In the genomic region with DNA sequence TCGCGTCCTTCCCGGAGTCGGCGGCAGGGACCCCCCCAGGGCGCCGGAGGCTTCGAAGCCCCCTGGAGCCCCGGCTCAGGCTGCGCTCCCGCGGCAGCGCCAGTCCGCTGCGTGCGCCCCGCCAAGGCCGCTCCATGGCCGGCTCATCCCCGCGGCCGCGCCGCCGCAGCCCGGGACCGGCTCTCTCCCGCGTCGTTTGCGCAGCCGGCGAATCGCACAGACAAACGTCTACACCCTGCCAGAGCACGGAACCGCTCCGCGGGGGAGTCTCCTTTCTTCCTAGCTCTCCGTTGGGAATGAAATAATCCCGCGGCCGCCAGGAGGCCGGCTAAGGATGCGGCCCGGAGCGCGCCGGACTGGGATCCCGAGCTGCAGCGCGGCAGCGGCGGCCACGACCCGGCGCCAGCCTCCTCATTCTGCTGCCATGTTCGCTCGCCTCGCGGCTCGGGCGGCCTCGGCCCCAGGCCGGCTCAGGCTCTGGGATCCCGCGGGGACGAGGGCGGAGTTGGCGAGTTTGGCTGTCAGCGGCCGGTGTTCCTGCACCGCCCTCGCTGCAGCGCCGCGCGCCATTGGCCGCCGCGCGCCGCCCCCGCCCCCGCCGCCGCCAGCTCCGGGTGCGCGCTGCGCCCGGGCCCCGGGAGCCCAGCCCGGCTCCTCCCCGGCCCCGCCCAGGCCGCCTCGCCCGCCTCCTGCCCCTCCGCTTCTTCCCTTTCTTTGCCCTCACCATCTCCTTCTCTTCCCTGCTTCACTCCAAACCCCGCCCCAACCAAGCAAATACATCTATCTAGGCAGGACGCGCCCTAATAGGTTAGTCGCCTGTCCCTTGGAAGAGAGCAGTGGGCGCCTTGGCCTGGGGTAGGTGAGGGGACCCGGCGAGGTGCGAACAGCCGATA, we compare ENCODE assay signal across 1 cellular context.
TF ChIP-seq lines count a peak whose summit lies in the region.

A gene with protein sequence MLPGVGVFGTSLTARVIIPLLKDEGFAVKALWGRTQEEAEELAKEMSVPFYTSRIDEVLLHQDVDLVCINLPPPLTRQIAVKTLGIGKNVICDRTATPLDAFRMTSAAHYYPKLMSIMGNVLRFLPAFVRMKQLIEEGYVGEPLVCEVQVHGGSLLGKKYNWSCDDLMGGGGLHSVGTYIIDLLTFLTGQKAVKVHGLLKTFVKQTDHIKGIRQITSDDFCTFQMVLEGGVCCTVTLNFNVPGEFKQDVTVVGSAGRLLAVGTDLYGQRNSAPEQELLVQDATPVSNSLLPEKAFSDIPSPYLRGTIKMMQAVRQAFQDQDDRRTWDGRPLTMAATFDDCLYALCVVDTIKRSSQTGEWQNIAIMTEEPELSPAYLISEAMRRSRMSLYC (minus strand): TSS at position 479 of the 893 bp plus-strand sequence. CDS start 710 bp downstream, outside the sequence.

TF ChIP-seq in HEK293, 187 proteins besides CTCF, POLR2A, EP300 and RAD21 (continued from another document):
- TF ChIP-seq, protein P1, sequence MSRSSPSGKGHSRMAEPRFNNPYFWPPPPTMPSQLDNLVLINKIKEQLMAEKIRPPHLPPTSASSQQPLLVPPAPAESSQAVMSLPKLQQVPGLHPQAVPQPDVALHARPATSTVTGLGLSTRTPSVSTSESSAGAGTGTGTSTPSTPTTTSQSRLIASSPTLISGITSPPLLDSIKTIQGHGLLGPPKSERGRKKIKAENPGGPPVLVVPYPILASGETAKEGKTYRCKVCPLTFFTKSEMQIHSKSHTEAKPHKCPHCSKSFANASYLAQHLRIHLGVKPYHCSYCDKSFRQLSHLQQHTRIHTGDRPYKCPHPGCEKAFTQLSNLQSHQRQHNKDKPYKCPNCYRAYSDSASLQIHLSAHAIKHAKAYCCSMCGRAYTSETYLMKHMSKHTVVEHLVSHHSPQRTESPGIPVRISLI (tag by site-specific recombination; IDR thresholded peaks at IDR 0.05), result no peak
- TF ChIP-seq ZNF146 (tag by site-specific recombination; IDR thresholded peaks at IDR 0.05) (no peak), ZNF658 (tag by site-specific recombination; IDR thresholded peaks at IDR 0.05) (no peak), ZNF571 (tag by site-specific recombination; IDR thresholded peaks at IDR 0.05) (no peak), KLF8 (tag by site-specific recombination; IDR thresholded peaks at IDR 0.05) (peak; percentile 83), ZNF830 (tag by site-specific recombination; IDR thresholded peaks at IDR 0.05; ENCODE audit: low read depth) (no peak)
- TF ChIP-seq, protein P2, sequence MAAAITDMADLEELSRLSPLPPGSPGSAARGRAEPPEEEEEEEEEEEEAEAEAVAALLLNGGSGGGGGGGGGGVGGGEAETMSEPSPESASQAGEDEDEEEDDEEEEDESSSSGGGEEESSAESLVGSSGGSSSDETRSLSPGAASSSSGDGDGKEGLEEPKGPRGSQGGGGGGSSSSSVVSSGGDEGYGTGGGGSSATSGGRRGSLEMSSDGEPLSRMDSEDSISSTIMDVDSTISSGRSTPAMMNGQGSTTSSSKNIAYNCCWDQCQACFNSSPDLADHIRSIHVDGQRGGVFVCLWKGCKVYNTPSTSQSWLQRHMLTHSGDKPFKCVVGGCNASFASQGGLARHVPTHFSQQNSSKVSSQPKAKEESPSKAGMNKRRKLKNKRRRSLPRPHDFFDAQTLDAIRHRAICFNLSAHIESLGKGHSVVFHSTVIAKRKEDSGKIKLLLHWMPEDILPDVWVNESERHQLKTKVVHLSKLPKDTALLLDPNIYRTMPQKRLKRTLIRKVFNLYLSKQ (tag by site-specific recombination; IDR thresholded peaks at IDR 0.05; ENCODE audit: borderline replicate concordance), result no peak
- TF ChIP-seq, protein P3, sequence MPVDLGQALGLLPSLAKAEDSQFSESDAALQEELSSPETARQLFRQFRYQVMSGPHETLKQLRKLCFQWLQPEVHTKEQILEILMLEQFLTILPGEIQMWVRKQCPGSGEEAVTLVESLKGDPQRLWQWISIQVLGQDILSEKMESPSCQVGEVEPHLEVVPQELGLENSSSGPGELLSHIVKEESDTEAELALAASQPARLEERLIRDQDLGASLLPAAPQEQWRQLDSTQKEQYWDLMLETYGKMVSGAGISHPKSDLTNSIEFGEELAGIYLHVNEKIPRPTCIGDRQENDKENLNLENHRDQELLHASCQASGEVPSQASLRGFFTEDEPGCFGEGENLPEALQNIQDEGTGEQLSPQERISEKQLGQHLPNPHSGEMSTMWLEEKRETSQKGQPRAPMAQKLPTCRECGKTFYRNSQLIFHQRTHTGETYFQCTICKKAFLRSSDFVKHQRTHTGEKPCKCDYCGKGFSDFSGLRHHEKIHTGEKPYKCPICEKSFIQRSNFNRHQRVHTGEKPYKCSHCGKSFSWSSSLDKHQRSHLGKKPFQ (tag by site-specific recombination; IDR thresholded peaks at IDR 0.05), result no peak
- TF ChIP-seq, protein P4, sequence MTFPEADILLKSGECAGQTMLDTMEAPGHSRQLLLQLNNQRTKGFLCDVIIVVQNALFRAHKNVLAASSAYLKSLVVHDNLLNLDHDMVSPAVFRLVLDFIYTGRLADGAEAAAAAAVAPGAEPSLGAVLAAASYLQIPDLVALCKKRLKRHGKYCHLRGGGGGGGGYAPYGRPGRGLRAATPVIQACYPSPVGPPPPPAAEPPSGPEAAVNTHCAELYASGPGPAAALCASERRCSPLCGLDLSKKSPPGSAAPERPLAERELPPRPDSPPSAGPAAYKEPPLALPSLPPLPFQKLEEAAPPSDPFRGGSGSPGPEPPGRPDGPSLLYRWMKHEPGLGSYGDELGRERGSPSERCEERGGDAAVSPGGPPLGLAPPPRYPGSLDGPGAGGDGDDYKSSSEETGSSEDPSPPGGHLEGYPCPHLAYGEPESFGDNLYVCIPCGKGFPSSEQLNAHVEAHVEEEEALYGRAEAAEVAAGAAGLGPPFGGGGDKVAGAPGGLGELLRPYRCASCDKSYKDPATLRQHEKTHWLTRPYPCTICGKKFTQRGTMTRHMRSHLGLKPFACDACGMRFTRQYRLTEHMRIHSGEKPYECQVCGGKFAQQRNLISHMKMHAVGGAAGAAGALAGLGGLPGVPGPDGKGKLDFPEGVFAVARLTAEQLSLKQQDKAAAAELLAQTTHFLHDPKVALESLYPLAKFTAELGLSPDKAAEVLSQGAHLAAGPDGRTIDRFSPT (tag by site-specific recombination; IDR thresholded peaks at IDR 0.05), result 0 out of 2 replicates have a peak, but pooled peaks have one; percentile 29
